ENCODE assay signal across 8 cellular contexts in genomic region chr17:38492067-38493040, GRCh38.
DNase-seq lines count a peak whose midpoint lies in the region; ATAC-seq and TF ChIP-seq lines count a peak whose summit lies in the region.
"Not testable (repeated sequence)": the region's sequence is repeated elsewhere in the genome, so short reads cannot be mapped to it uniquely, and the experiment has no call there.

No MANE protein-coding gene starts in this region.

- no CpG with 5 or more reads among the region's 14 CpGs for WGBS in gastroesophageal sphincter (ENCODE audit: low coverage in 1 of 2), 2 donors

- POLR2A ChIA-PET in CD8-positive, alpha-beta memory T cell (lab: Charles Lee): not testable (repeated sequence)

- H3K4me1 ChIP-seq in CD8-positive, alpha-beta memory T cell (ENCODE audit: insufficient read depth, low read length): not testable (repeated sequence)
- H3K4me1 ChIP-seq in gastroesophageal sphincter: peaks cover 0 to 12% (median 0%) of the 10 kb centered on the region in 3 donors

- not testable (repeated sequence) for H3K36me3 ChIP-seq in CD8-positive, alpha-beta memory T cell (ENCODE audit: insufficient read depth, low read length); neural cell (ENCODE audit: insufficient read depth, low read length)
- H3K36me3 ChIP-seq in gastroesophageal sphincter: peaks cover 0 to 91% of the 10 kb centered on the region in 2 donors

- not testable (repeated sequence) for H2AFZ ChIP-seq in neural cell (ENCODE audit: low read depth, low read length)

- H3K27ac ChIP-seq in CD8-positive, alpha-beta memory T cell (ENCODE audit: low read depth, low read length); neural cell (ENCODE audit: low read length): not testable (repeated sequence)
- H3K27ac ChIP-seq in gastroesophageal sphincter: peak overlapping the region in 2 of 4 donors; percentile 22 to 41

- H3K4me1 Mint-ChIP-seq in CD8-positive, alpha-beta memory T cell: not testable (repeated sequence)

- peak; percentile 76 to 89 (median 81) for DNase-seq in CD8-positive, alpha-beta memory T cell
- peak; percentile 100 for DNase-seq in HT-29 (ENCODE audit: low spot score)
- peak; percentile 53 to 82 for DNase-seq in NCI-H524 (lab: John Stamatoyannopoulos, UW)
- peak; percentile 89 for DNase-seq in UCSD-AML1 (lab: John Stamatoyannopoulos, UW; ENCODE audit: unreplicated experiment)
- DNase-seq in activated naive CD8-positive, alpha-beta T cell treated with anti-CD3 and anti-CD28 coated beads, Interleukin-2, amount 50 U/mL, for 16 hours (ENCODE audit: low read depth, low spot score): peak; percentile 87
- peak; percentile 78 to 82 for DNase-seq in stimulated activated CD8-positive, alpha-beta memory T cell treated with anti-CD3 and anti-CD28 coated beads, Interleukin-4, amount 100 ng/mL, for 1 hour (ENCODE audit: low read depth in 2 of 2, low spot score in 1 of 2)

- not testable (repeated sequence) for H3F3A ChIP-seq in neural cell (ENCODE audit: insufficient read depth, low read length, poor library complexity, severe bottlenecking)

- H3K27me3 ChIP-seq in CD8-positive, alpha-beta memory T cell (ENCODE audit: insufficient read depth, low read length, poor library complexity, severe bottlenecking); gastroesophageal sphincter; neural cell (ENCODE audit: insufficient read depth, low read depth, low read length): not testable (repeated sequence)

- peaks cover 6 to 16% of the 10 kb centered on the region in 2 donors for H3K27me3 Mint-ChIP-seq in CD8-positive, alpha-beta memory T cell

- not testable (repeated sequence) for H3K4me3 Mint-ChIP-seq in CD8-positive, alpha-beta memory T cell

- TF ChIP-seq RAD21 in neural cell (conservative IDR thresholded peaks at IDR 0.05): peak; percentile 76

- not testable (repeated sequence) for H3K9ac ChIP-seq in neural cell (ENCODE audit: low read length)

- H3K4me2 ChIP-seq in neural cell (ENCODE audit: low read length): not testable (repeated sequence)

- ATAC-seq in gastroesophageal sphincter: peak; percentile 78

- not testable (repeated sequence) for H3K9me3 ChIP-seq in CD8-positive, alpha-beta memory T cell (ENCODE audit: low read length); gastroesophageal sphincter; neural cell (ENCODE audit: low read length)

- not testable (repeated sequence) for H3K36me3 Mint-ChIP-seq in CD8-positive, alpha-beta memory T cell

- TF ChIP-seq POLR2A in gastroesophageal sphincter (IDR thresholded peaks at IDR 0.05): not testable (repeated sequence)

- CTCF ChIA-PET in CD8-positive, alpha-beta memory T cell (lab: Charles Lee): interaction anchor here (0.9 to 1.3 kb wide), 3 partner anchors 89 to 175 kb away, joined by 3 to 5 read pairs (median 3); no protein-coding TSS in a partner anchor

- not testable (repeated sequence) for H3K9me2 ChIP-seq in neural cell (ENCODE audit: insufficient read depth, low read length)

- not testable (repeated sequence) for H3K9me3 Mint-ChIP-seq in CD8-positive, alpha-beta memory T cell

- H3K27ac Mint-ChIP-seq in CD8-positive, alpha-beta memory T cell: not testable (repeated sequence)

- not testable (repeated sequence) for H3K79me2 ChIP-seq in neural cell (replicated peaks; ENCODE audit: insufficient read depth, low read length)

- H3K4me3 ChIP-seq in CD8-positive, alpha-beta memory T cell (ENCODE audit: low read length); gastroesophageal sphincter; neural cell (ENCODE audit: low read length): not testable (repeated sequence)

- TF ChIP-seq CTCF in gastroesophageal sphincter (IDR thresholded peaks at IDR 0.05) (peak in 1 of 4 experiments; percentile 63), neural cell (IDR thresholded peaks at IDR 0.05; ENCODE audit: poor library complexity, severe bottlenecking) (peak; percentile 93)

- H4K20me1 ChIP-seq in neural cell (ENCODE audit: insufficient read depth): not testable (repeated sequence)

- TF ChIP-seq EP300 in gastroesophageal sphincter (IDR thresholded peaks at IDR 0.05); neural cell (conservative IDR thresholded peaks at IDR 0.05; ENCODE audit: poor library complexity, severe bottlenecking): not testable (repeated sequence)

TF ChIP-seq in neural cell, 6 proteins besides CTCF, POLR2A, EP300 and RAD21:
- peak; percentile 88 for TF ChIP-seq SMC3 (conservative IDR thresholded peaks at IDR 0.05; ENCODE audit: poor library complexity)
TF ChIP-seq in neural cell: peak in this region for 1; not testable (repeated sequence) for 5.
